Comparison of ENCODE assay signal across 8 cellular contexts in the genomic region with DNA sequence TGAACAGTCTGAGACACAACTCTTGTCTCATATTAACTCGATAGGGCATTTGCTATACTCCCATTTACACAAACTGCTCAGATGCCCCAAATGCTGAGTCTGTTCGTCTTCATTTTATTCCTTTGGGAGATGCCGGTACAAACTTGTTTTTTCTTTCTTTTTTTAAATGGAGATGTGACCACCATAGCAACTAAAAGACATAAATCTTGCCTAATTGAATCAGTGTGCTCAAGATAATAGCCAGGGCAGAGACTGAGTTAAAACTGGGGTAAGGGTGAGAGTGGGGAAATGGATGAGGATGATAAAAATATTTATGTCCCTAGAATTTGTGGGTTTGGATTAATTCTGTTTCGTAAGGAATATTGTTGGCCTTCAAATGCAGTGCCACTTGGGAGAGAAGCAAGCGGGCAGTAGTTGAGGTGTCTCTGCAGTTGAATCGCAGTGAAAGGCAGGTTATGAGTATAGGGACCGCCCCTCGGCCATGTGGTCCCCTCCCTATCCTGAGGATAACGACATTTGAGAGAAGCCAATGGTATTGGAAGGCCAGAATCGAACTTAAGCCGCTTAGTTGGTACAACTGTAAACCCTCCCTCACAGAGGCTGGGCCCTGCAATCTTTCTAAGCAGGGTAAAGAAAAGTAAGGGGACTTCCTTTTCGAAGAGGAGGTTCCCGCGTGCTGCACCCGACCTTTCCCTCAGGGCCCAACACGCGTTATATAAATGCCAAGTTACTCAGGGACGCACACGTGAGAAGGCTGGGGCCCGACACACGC. TPM values are rescaled to one million over a fixed set of nuclear protein-coding genes. Genes with fewer than 3 reads are reported as not detected.
A peak's percentile ranks its signal among the peaks of the same experiment; 100 is the strongest.
DNase-seq lines count a peak whose midpoint lies in the region; ATAC-seq and TF ChIP-seq lines count a peak whose summit lies in the region.

No MANE protein-coding gene starts in this region.

- H3K36me3 Mint-ChIP-seq in CD4-positive, alpha-beta T cell (ENCODE audit: low read depth), result peaks cover 15% of the 10 kb centered on the region
- H3K36me3 Mint-ChIP-seq in activated T-cell treated with anti-CD3 and anti-CD28 coated beads, Interleukin-2, amount 50 U/mL, for 4 hours (ENCODE audit: insufficient read depth), result peaks cover 11% of the 10 kb centered on the region
- H3K36me3 Mint-ChIP-seq in progenitor cell of endocrine pancreas (ENCODE audit: insufficient read depth), result no peaks in the 10 kb centered on the region

- peak overlapping the region; percentile 91 for H3K27ac ChIP-seq in CD4-positive, alpha-beta T cell (ENCODE audit: low read depth, low read length)

- H3K27me3 Mint-ChIP-seq in CD4-positive, alpha-beta T cell, result no peaks in the 10 kb centered on the region
- no peaks in the 10 kb centered on the region for H3K27me3 Mint-ChIP-seq in activated T-cell treated with anti-CD3 and anti-CD28 coated beads, Interleukin-2, amount 50 U/mL, for 4 hours (ENCODE audit: low read depth)
- peaks cover 5% of the 10 kb centered on the region for H3K27me3 Mint-ChIP-seq in progenitor cell of endocrine pancreas

- no peaks in the 10 kb centered on the region for H3K27me3 ChIP-seq in CD4-positive, alpha-beta T cell (ENCODE audit: control insufficient read depth, insufficient read depth, low read length)

- CTCF ChIA-PET in CD4-positive, alpha-beta T cell (lab: Charles Lee), result interaction anchor here (0.6 to 0.7 kb wide), 2 partner anchors 18 to 239 kb away, joined by 3 to 4 read pairs; no protein-coding TSS in a partner anchor

- DNase-seq in CD4-positive, alpha-beta T cell, result peak in 5 of 10 experiments; percentile 41 to 52 (median 42)
- DNase-seq in NCI-H82 (lab: John Stamatoyannopoulos, UW) (peak; percentile 100), globus pallidus (ENCODE audit: low spot score) (peak; percentile 50), progenitor cell of endocrine pancreas (ENCODE audit: low spot score, unreplicated experiment) (no peak)
- peak; percentile 71 for DNase-seq in activated T-cell treated with anti-CD3 and anti-CD28 coated beads, Interleukin-2, amount 50 U/mL, for 4 hours
- no peak for DNase-seq in central memory CD4-positive, alpha-beta T cell

- H3K27ac Mint-ChIP-seq in CD4-positive, alpha-beta T cell, result no peak overlapping the region
- peak overlapping the region; percentile 95 for H3K27ac Mint-ChIP-seq in progenitor cell of endocrine pancreas

- POLR2A ChIA-PET in CD4-positive, alpha-beta T cell (lab: Charles Lee), result interaction anchor here (0.6 to 3.2 kb wide), 14 partner anchors 10 to 239 kb away, joined by 3 to 93 read pairs (median 5); a partner anchor contains a TSS

- peaks cover 14% of the 10 kb centered on the region for H3K4me1 Mint-ChIP-seq in CD4-positive, alpha-beta T cell (ENCODE audit: low read depth)
- peaks cover 28% of the 10 kb centered on the region for H3K4me1 Mint-ChIP-seq in activated T-cell treated with anti-CD3 and anti-CD28 coated beads, Interleukin-2, amount 50 U/mL, for 4 hours (ENCODE audit: low read depth)
- H3K4me1 Mint-ChIP-seq in progenitor cell of endocrine pancreas (ENCODE audit: low read depth), result peaks cover 10% of the 10 kb centered on the region

- ATAC-seq in CD4-positive, alpha-beta T cell (ENCODE audit: poor library complexity), result peak; percentile 57
- ATAC-seq in GM19372 (IDR thresholded peaks at IDR 0.05; ENCODE audit: low read depth, unreplicated experiment), result peak; percentile 18
- ATAC-seq in HG03457 (IDR thresholded peaks at IDR 0.05; ENCODE audit: unreplicated experiment), result peak; percentile 16
- peak; percentile 56 to 62 for ATAC-seq in activated T-cell treated with anti-CD3 and anti-CD28 coated beads, Interleukin-2, amount 50 U/mL, for 4 hours

- no peaks in the 10 kb centered on the region for H3K9me3 ChIP-seq in CD4-positive, alpha-beta T cell (ENCODE audit: control insufficient read depth, low read length)

- intact Hi-C loops in CD4-positive, alpha-beta T cell (cut with DNase I, micrococcal nuclease), result loop anchor here (2.0 to 5.0 kb wide), 2 partner anchors 41 to 85 kb away; no protein-coding TSS in a partner anchor

- no peak overlapping the region for H3K4me3 Mint-ChIP-seq in CD4-positive, alpha-beta T cell
- H3K4me3 Mint-ChIP-seq in activated T-cell treated with anti-CD3 and anti-CD28 coated beads, Interleukin-2, amount 50 U/mL, for 4 hours, result no peak overlapping the region
- peak overlapping the region; percentile 82 for H3K4me3 Mint-ChIP-seq in progenitor cell of endocrine pancreas (ENCODE audit: low read depth)

- H3K9me3 Mint-ChIP-seq in CD4-positive, alpha-beta T cell, result no peaks in the 10 kb centered on the region
- peaks cover 3% of the 10 kb centered on the region for H3K9me3 Mint-ChIP-seq in activated T-cell treated with anti-CD3 and anti-CD28 coated beads, Interleukin-2, amount 50 U/mL, for 4 hours
- no peaks in the 10 kb centered on the region for H3K9me3 Mint-ChIP-seq in progenitor cell of endocrine pancreas (ENCODE audit: low read depth)

- TF ChIP-seq CTCF in CD4-positive, alpha-beta T cell (IDR thresholded peaks at IDR 0.05), result no peak
- no peak for TF ChIP-seq CTCF in progenitor cell of endocrine pancreas (IDR thresholded peaks at IDR 0.05; ENCODE audit: unreplicated experiment)

RNA-seq across cellular contexts. Expression of a gene that starts 0.8 kb away (rescaled TPM):
- 10 to 100 TPM; 15.4 to 16.8 TPM for total RNA-seq in CD4-positive, alpha-beta T cell
- total RNA-seq in activated T-cell treated with anti-CD3 and anti-CD28 coated beads, Interleukin-2, amount 50 U/mL, for 4 hours, result 10 to 100 TPM; 71.5 to 81.9 (median 73.0) TPM
- total RNA-seq in progenitor cell of endocrine pancreas, result 22.2 and 23.0 TPM in 2 replicates

Comparison
In these comparisons a context has a peak if more than half of its experiments do, and no peak if none do; other contexts are left out.
1. DNase-seq: peak in NCI-H82 (single experiment), activated T-cell treated with anti-CD3 and anti-CD28 coated beads, Interleukin-2, amount 50 U/mL, for 4 hours (single experiment) and globus pallidus (single experiment); none in progenitor cell of endocrine pancreas (single experiment) and central memory CD4-positive, alpha-beta T cell (single experiment).
2. Peak in every context shown above with its lines, with median percentiles within 50 percentile points of each other: ATAC-seq.